ENCODE assay signal across 8 cellular contexts in the genomic region with DNA sequence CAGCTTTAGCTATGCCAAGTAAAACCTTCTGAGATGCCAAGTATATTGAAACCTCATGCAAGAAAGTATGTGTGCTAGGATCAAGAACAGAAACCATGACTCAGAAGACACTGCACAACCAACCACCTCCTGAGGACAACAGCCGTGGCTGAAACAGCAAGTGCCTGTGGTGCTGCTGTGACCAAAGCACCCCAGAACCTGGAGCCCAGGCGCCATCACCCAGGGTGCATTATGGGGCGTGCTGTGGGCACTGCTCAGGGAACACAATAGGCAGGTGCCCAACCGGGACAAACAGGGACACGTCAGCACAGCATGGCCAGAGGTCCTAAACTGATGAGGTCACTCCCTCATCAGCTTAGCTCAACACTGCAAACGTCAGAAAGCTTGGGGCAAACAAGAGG.
A peak's percentile ranks its signal among the peaks of the same experiment; 100 is the strongest.
DNase-seq lines count a peak whose midpoint lies in the region; ATAC-seq and TF ChIP-seq lines count a peak whose summit lies in the region.

No MANE protein-coding gene starts in this region.

- H3K4me1 ChIP-seq in ovary (ENCODE audit: insufficient read depth), result no peaks in the 10 kb centered on the region

- no peak overlapping the region for H3K27ac Mint-ChIP-seq in stimulated activated naive B cell treated with anti-CD40 and anti-IgM and Interleukin-4, amounts not matched to agents 10 μg/mL and 1 μg/mL and 100 μg/mL, for 72 hours

- peaks cover 24 to 37% of the 10 kb centered on the region in 2 donors for H3K36me3 Mint-ChIP-seq in stimulated activated naive B cell treated with anti-CD40 and anti-IgM and Interleukin-4, amounts not matched to agents 10 μg/mL and 1 μg/mL and 100 μg/mL, for 72 hours

- no peak for TF ChIP-seq CTCF in BJ (IDR thresholded peaks at IDR 0.05; ENCODE audit: insufficient read depth, low read depth, low read length)
- TF ChIP-seq CTCF in ovary (IDR thresholded peaks at IDR 0.05), result no peak

- H3K27me3 Mint-ChIP-seq in stimulated activated naive B cell treated with anti-CD40 and anti-IgM and Interleukin-4, amounts not matched to agents 10 μg/mL and 1 μg/mL and 100 μg/mL, for 72 hours, result no peaks in the 10 kb centered on the region

- H3K36me3 ChIP-seq in BJ (ENCODE audit: control insufficient read depth, insufficient read depth, low read length) (0 out of 2 replicates have a peak, but pooled peaks cover 1% of the 10 kb centered on the region), ovary (no peaks in the 10 kb centered on the region)

- peaks cover 5 to 8% of the 10 kb centered on the region in 2 donors for H3K4me1 Mint-ChIP-seq in stimulated activated naive B cell treated with anti-CD40 and anti-IgM and Interleukin-4, amounts not matched to agents 10 μg/mL and 1 μg/mL and 100 μg/mL, for 72 hours

- no peaks in the 10 kb centered on the region for H3K9me3 ChIP-seq in ovary

- no peak for TF ChIP-seq EP300 in ovary (IDR thresholded peaks at IDR 0.05)

- intact Hi-C loops in ovary (cut with DNase I), result no loop called here

- DNase-seq in BJ (ENCODE audit: low read depth) (peak; percentile 43), astrocyte of the hippocampus (ENCODE audit: low read depth, low spot score) (peak; percentile 82), ovary (no peak), H4 (ENCODE audit: low spot score) (no peak), DMS79 (lab: John Stamatoyannopoulos, UW) (no peak)
- DNase-seq in stimulated activated naive B cell treated with anti-CD40 and anti-IgM and Interleukin-4, amounts not matched to agents 10 μg/mL and 1 μg/mL and 100 μg/mL, for 72 hours, result peak; percentile 19

- peak; percentile 100 for ATAC-seq in GM19455 (IDR thresholded peaks at IDR 0.05; ENCODE audit: unreplicated experiment)
- ATAC-seq in HG03442 (IDR thresholded peaks at IDR 0.05; ENCODE audit: unreplicated experiment), result peak; percentile 100
- peak; percentile 94 to 98 for ATAC-seq in stimulated activated naive B cell treated with anti-CD40 and anti-IgM and Interleukin-4, amounts not matched to agents 10 μg/mL and 1 μg/mL and 100 μg/mL, for 72 hours (replicated peaks)

- no peak overlapping the region for H3K4me3 Mint-ChIP-seq in stimulated activated naive B cell treated with anti-CD40 and anti-IgM and Interleukin-4, amounts not matched to agents 10 μg/mL and 1 μg/mL and 100 μg/mL, for 72 hours

- CTCF ChIA-PET in BJ (lab: Yijun Ruan, JAX), result interaction anchor here (3.2 to 3.7 kb wide), 2 partner anchors 11 to 14 kb away, joined by 11 to 14 read pairs; no protein-coding TSS in a partner anchor

- no peak overlapping the region for H3K27ac ChIP-seq in ovary

- POLR2A ChIA-PET in BJ (lab: Charles Lee), result interaction anchor here (0.7 kb wide), 1 partner anchor 428 kb away, joined by 3 read pairs; no protein-coding TSS in a partner anchor

- H3K4me3 ChIP-seq in BJ (ENCODE audit: low read depth, low read length), result no peak overlapping the region
- no peak overlapping the region for H3K4me3 ChIP-seq in ovary

- WGBS in ovary, 3 donors, result 82 to 91% (median 90%) methylated on average over 6 of the region's 6 CpGs

- H3K27me3 ChIP-seq in BJ (ENCODE audit: control insufficient read depth, insufficient read depth, low read length), result no peaks in the 10 kb centered on the region
- H3K27me3 ChIP-seq in ovary, result no peaks in the 10 kb centered on the region

- no peaks in the 10 kb centered on the region for H3K9me3 Mint-ChIP-seq in stimulated activated naive B cell treated with anti-CD40 and anti-IgM and Interleukin-4, amounts not matched to agents 10 μg/mL and 1 μg/mL and 100 μg/mL, for 72 hours

- TF ChIP-seq POLR2A in ovary (IDR thresholded peaks at IDR 0.05), result no peak

Comparison
In these comparisons a context has a peak if more than half of its experiments do, and no peak if none do; other contexts are left out.
1. DNase-seq: peak in BJ (single experiment), astrocyte of the hippocampus (single experiment) and stimulated activated naive B cell treated with anti-CD40 and anti-IgM and Interleukin-4, amounts not matched to agents 10 μg/mL and 1 μg/mL and 100 μg/mL, for 72 hours (single experiment); none in ovary (0 of 5), H4 (single experiment) and DMS79 (single experiment).
2. Peak in every context shown above with its lines, with median percentiles within 50 percentile points of each other: ATAC-seq.